Comparison of ENCODE assay signal across 1 cellular context in genomic region chr1:247078315-247079140, GRCh38.
TF ChIP-seq lines count a peak whose summit lies in the region.

Gene ZNF670 (minus strand): TSS chr1:247078811. CDS start chr1:247078596, 215 bp downstream.

TF ChIP-seq in GM23338, 12 proteins besides CTCF, POLR2A, EP300 and RAD21 (continued from another document):
- TF ChIP-seq ZNF462 (CRISPR knock-in tag; IDR thresholded peaks at IDR 0.05) (no peak), JUNB (IDR thresholded peaks at IDR 0.05; ENCODE audit: unreplicated experiment) (no peak), POLR2AphosphoS5 (IDR thresholded peaks at IDR 0.05; ENCODE audit: low read depth) (peak; percentile 99), CREB1 (CRISPR knock-in tag; IDR thresholded peaks at IDR 0.05; ENCODE audit: low read depth) (peak; percentile 52; the same call in 1 of the 2 replicates), ETS1 (IDR thresholded peaks at IDR 0.05) (peak; percentile 45; the same call in 1 of the 2 replicates)
